ENCODE assay signal across 8 cellular contexts in the genomic region with DNA sequence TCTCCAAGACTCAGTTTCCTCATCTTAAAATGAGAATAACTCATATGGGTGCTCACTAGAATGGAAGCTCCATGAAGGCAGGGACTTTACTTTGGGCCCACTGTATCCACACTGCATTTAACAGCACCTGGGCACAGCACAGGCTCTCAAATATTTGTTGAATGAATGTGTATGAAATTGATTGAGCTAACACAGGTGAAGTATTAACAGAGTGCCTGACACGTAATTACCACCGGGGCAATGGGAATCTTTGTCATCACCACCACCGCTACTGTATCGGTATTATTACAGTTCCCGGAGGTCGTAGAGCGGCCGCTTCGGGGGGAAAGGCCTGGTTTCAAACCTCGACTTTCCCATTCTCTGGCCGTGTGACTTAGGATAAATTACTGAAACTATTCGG. TPM values are rescaled to one million over a fixed set of nuclear protein-coding genes. Genes with fewer than 3 reads are reported as not detected.
DNase-seq lines count a peak whose midpoint lies in the region; ATAC-seq lines count a peak whose summit lies in the region.

No MANE protein-coding gene starts in this region.

- no peak overlapping the region for H3K27ac Mint-ChIP-seq in activated naive CD8-positive, alpha-beta T cell treated with anti-CD3 and anti-CD28 coated beads for 36 hours

- H3K27me3 Mint-ChIP-seq in activated T-cell treated with anti-CD3 and anti-CD28 coated beads, Interleukin-2, amount 50 U/mL, for 4 hours (ENCODE audit: low read depth), result no peaks in the 10 kb centered on the region
- no peaks in the 10 kb centered on the region for H3K27me3 Mint-ChIP-seq in activated naive CD8-positive, alpha-beta T cell treated with anti-CD3 and anti-CD28 coated beads for 36 hours

- peaks cover 27% of the 10 kb centered on the region for H3K4me1 Mint-ChIP-seq in activated T-cell treated with anti-CD3 and anti-CD28 coated beads, Interleukin-2, amount 50 U/mL, for 4 hours (ENCODE audit: low read depth)
- H3K4me1 Mint-ChIP-seq in activated naive CD8-positive, alpha-beta T cell treated with anti-CD3 and anti-CD28 coated beads for 36 hours, result peaks cover 24% of the 10 kb centered on the region

- no peaks in the 10 kb centered on the region for H3K9me3 Mint-ChIP-seq in activated T-cell treated with anti-CD3 and anti-CD28 coated beads, Interleukin-2, amount 50 U/mL, for 4 hours
- no peaks in the 10 kb centered on the region for H3K9me3 Mint-ChIP-seq in activated naive CD8-positive, alpha-beta T cell treated with anti-CD3 and anti-CD28 coated beads for 36 hours

- peak overlapping the region; percentile 99 for H3K4me3 Mint-ChIP-seq in activated T-cell treated with anti-CD3 and anti-CD28 coated beads, Interleukin-2, amount 50 U/mL, for 4 hours
- H3K4me3 Mint-ChIP-seq in activated naive CD8-positive, alpha-beta T cell treated with anti-CD3 and anti-CD28 coated beads for 36 hours, result peak overlapping the region; percentile 99

- H3K36me3 ChIP-seq in thymus (ENCODE audit: control insufficient read depth, insufficient read depth), result no peaks in the 10 kb centered on the region

- no peak for DNase-seq in activated T-cell treated with anti-CD3 and anti-CD28 coated beads, Interleukin-2, amount 50 U/mL, for 4 hours
- no peak for DNase-seq in activated T-cell treated with anti-CD3 and anti-CD28 coated beads for 4 hours
- no peak for DNase-seq in activated naive CD8-positive, alpha-beta T cell treated with anti-CD3 and anti-CD28 coated beads for 36 hours
- peak; percentile 17 for DNase-seq in left kidney (ENCODE audit: low read depth, low spot score)
- DNase-seq in ureter (ENCODE audit: low spot score), result no peak
- no peak for DNase-seq in effector CD4-positive, alpha-beta T cell

- peaks cover 11% of the 10 kb centered on the region for H3K4me1 ChIP-seq in thymus (ENCODE audit: control insufficient read depth, insufficient read depth, low read length)

- H3K9me3 ChIP-seq in thymus (ENCODE audit: control insufficient read depth), result no peaks in the 10 kb centered on the region

- 89% methylated on average over 12 of the region's 12 CpGs for WGBS in thymus

- H3K27ac ChIP-seq in thymus (ENCODE audit: low read depth), result no peak overlapping the region

- H3K36me3 Mint-ChIP-seq in activated T-cell treated with anti-CD3 and anti-CD28 coated beads, Interleukin-2, amount 50 U/mL, for 4 hours (ENCODE audit: insufficient read depth), result no peaks in the 10 kb centered on the region
- H3K36me3 Mint-ChIP-seq in activated naive CD8-positive, alpha-beta T cell treated with anti-CD3 and anti-CD28 coated beads for 36 hours, result peaks cover 2% of the 10 kb centered on the region

- no peak for ATAC-seq in activated T-cell treated with anti-CD3 and anti-CD28 coated beads, Interleukin-2, amount 50 U/mL, for 4 hours
- no peak for ATAC-seq in HG03571 (IDR thresholded peaks at IDR 0.05; ENCODE audit: unreplicated experiment)

- no peaks in the 10 kb centered on the region for H3K27me3 ChIP-seq in thymus (ENCODE audit: control insufficient read depth, insufficient read depth)

- H3K4me3 ChIP-seq in thymus (ENCODE audit: low read length), result peak overlapping the region; percentile 64

RNA-seq across cellular contexts. Expression of gene RIC8B, which starts 1.2 kb away (rescaled TPM):
- total RNA-seq in activated T-cell treated with anti-CD3 and anti-CD28 coated beads, Interleukin-2, amount 50 U/mL, for 4 hours, result 1 to 10 TPM; 7.4 to 8.6 (median 8.1) TPM
- total RNA-seq in activated naive CD8-positive, alpha-beta T cell treated with anti-CD3 and anti-CD28 coated beads for 36 hours, result 1 to 10 TPM; 8.7 to 9.1 TPM
- 5.8 TPM for polyA plus RNA-seq in thymus
- 26.6 TPM for total RNA-seq in ureter
